In the genomic region with DNA sequence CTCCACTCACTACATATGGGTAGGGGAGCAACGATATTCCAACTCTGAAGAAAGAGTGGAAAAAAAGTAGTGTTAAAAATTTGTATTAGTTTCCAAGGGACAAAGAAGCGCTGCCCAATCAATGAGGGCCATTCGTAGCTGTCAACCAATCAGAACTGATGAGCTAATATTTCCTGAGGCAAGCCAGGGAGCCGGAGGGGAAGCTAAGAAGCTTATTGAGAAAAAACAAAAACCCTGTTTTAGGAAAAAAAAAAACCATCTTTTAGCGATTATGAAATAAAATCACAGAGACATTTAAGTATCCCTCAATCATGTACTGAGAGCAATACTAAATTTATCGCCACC, we compare ENCODE assay signal across 8 cellular contexts. TPM values are rescaled to one million over a fixed set of nuclear protein-coding genes. Genes with fewer than 3 reads are reported as not detected.
DNase-seq lines count a peak whose midpoint lies in the region; ATAC-seq and TF ChIP-seq lines count a peak whose summit lies in the region.

No MANE protein-coding gene starts in this region.

- H3K27ac Mint-ChIP-seq in WTC11 = peak overlapping the region; percentile 100

- no peaks in the 10 kb centered on the region for H3K27me3 Mint-ChIP-seq in WTC11 (ENCODE audit: low read depth)

- in situ Hi-C loops in HAP-1 (cut with MboI; ENCODE audit: low sequenced_read_pairs) = loop anchor here (10.0 kb wide), 1 partner anchor 253 kb away; a partner anchor contains a TSS

- peak in 1 of 2 donors; percentile 50 for TF ChIP-seq POLR2A in tibial nerve (IDR thresholded peaks at IDR 0.05)

- peaks cover 6% of the 10 kb centered on the region; the same call in 1 of the 2 replicates for H4K20me1 ChIP-seq in BLaER1

- peak; percentile 75 to 83 for DNase-seq in HAP-1 (ENCODE audit: low spot score in 2 of 2)
- peak; percentile 88 for DNase-seq in NCI-H2227 treated with DMSO at 0.1 percent for 48 hours (lab: John Stamatoyannopoulos, UW)
- no peak for DNase-seq in WTC11 (ENCODE audit: low spot score)
- DNase-seq in epithelial cell of prostate (ENCODE audit: low read depth, low spot score) = no peak
- DNase-seq in middle frontal gyrus (ENCODE audit: extremely low spot score, low spot score) = peak; percentile 84
- DNase-seq in tibial nerve (ENCODE audit: low spot score in 2 of 2) = peak in 1 of 2 donors; percentile 69

- TF ChIP-seq CTCF in WTC11 (IDR thresholded peaks at IDR 0.05) = no peak
- TF ChIP-seq CTCF in tibial nerve (IDR thresholded peaks at IDR 0.05) = no peak

- peak overlapping the region; percentile 97 for H3K4me2 ChIP-seq in BLaER1

- H3K27me3 ChIP-seq in BLaER1 (no peaks in the 10 kb centered on the region), HAP-1 (ENCODE audit: low read depth) (no peaks in the 10 kb centered on the region), tibial nerve (no peaks in the 10 kb centered on the region)

- peaks cover 22% of the 10 kb centered on the region for H3K4me1 ChIP-seq in BLaER1
- peaks cover 20% of the 10 kb centered on the region for H3K4me1 ChIP-seq in HAP-1
- peaks cover 0 to 24% (median 0%) of the 10 kb centered on the region in 4 donors for H3K4me1 ChIP-seq in tibial nerve

- ATAC-seq in WTC11 (no peak), HG03521 (IDR thresholded peaks at IDR 0.05; ENCODE audit: unreplicated experiment) (no peak)

- H3K9me3 Mint-ChIP-seq in WTC11 = peaks cover 6% of the 10 kb centered on the region

- no peaks in the 10 kb centered on the region for H3K36me3 ChIP-seq in BLaER1
- H3K36me3 ChIP-seq in HAP-1 (replicated peaks) = no peaks in the 10 kb centered on the region
- H3K36me3 ChIP-seq in tibial nerve = no peaks in the 10 kb centered on the region

- H3K4me3 ChIP-seq in BLaER1 (peak overlapping the region; percentile 81), HAP-1 (peak overlapping the region; percentile 50), tibial nerve (peak overlapping the region; percentile 54 to 76 (median 58))

- CTCF ChIA-PET in WTC11 (lab: Charles Lee) = interaction anchor here (0.7 to 4.0 kb wide), 3 partner anchors 8 to 30 kb away, joined by 3 to 19 read pairs (median 5); a partner anchor contains a TSS

- H3K27ac ChIP-seq in BLaER1 (peak overlapping the region; percentile 96), epithelial cell of prostate (peak overlapping the region; percentile 91), tibial nerve (peak overlapping the region; percentile 90 to 99 (median 98))

- peaks cover 26% of the 10 kb centered on the region for H3K9me3 ChIP-seq in BLaER1
- H3K9me3 ChIP-seq in HAP-1 = peaks cover 5% of the 10 kb centered on the region; the same call in 1 of the 2 replicates
- no peaks in the 10 kb centered on the region for H3K9me3 ChIP-seq in tibial nerve

- H3K36me3 Mint-ChIP-seq in WTC11 = no peaks in the 10 kb centered on the region

- POLR2A ChIA-PET in WTC11 (lab: Charles Lee) = interaction anchor here (0.6 to 8.4 kb wide), 21 partner anchors 10 to 1871 kb away, joined by 3 to 199 read pairs (median 11); a partner anchor contains a TSS

- peaks cover 59% of the 10 kb centered on the region for H3K4me1 Mint-ChIP-seq in WTC11

- peak overlapping the region; percentile 97 for H3K9ac ChIP-seq in BLaER1

- H3K4me3 Mint-ChIP-seq in WTC11 = peak overlapping the region; percentile 97

- WGBS in tibial nerve, 2 donors = 3 to 6% methylated on average over 6 of the region's 6 CpGs

- TF ChIP-seq EP300 in tibial nerve (IDR thresholded peaks at IDR 0.05) = no peak

TF ChIP-seq in WTC11, 78 proteins besides CTCF, POLR2A, EP300 and RAD21:
- TF ChIP-seq TEAD1 (CRISPR knock-in tag; IDR thresholded peaks at IDR 0.05) (no peak), NFYB (CRISPR knock-in tag; conservative IDR thresholded peaks at IDR 0.05; ENCODE audit: low read depth) (0 out of 2 replicates have a peak, but pooled peaks have one; percentile 16)

RNA-seq across cellular contexts. Expression of gene TRIM38, which starts 59.5 kb away (rescaled TPM):
- total RNA-seq in WTC11 (2021) (1.0 to 1.6 TPM (median 1.1 TPM) in 3 replicates), tibial nerve (10 to 100 TPM in 2 of 4 donors, 1 to 10 TPM in 2; 8.8 to 12.2 (median 9.5) TPM)

Comparison
In these comparisons a context has a peak if more than half of its experiments do, and no peak if none do; other contexts are left out.
1. DNase-seq: peak in HAP-1 (2 of 2), NCI-H2227 treated with DMSO at 0.1 percent for 48 hours (single experiment) and middle frontal gyrus (single experiment); none in WTC11 (single experiment) and epithelial cell of prostate (single experiment).
2. Peak in every context shown above with its lines, with median percentiles within 50 percentile points of each other: H3K27ac ChIP-seq and H3K4me3 ChIP-seq.